25 cellular contexts compared by ENCODE assay signal in the genomic region with DNA sequence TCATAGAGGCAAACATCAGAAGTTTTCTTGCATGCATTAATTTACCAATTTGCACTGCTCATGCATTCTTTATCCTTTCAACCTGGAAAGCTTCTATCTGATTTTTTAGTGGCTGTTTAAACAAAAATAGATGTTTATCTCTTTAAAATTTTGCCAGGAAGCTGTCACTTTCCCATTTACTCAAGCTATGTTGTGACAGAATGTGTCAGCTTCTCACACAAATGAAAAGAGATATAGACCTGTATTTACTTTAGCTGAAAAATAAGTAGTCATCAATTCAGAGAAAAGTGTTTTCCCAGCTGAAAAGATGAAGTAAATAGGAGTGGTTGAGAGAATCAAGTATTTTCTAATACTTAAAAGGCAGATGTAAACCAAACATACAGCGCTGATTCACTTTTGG.
"Had no signal": no experiment of that assay in that cellular context is flagged by ENCODE, and none has a peak within 500 bp of the region (broad histone marks: within the 10 kb centered on the region; RNA-seq: fewer than 3 reads in every experiment).

No MANE protein-coding gene starts in this region.

- H3K36me3 ChIP-seq: Peyer's patch, SJSA1 had no signal

- ATAC-seq: K562, T-helper 17 cell had no signal

- H3K4me3 ChIP-seq: K562, PC-9, Peyer's patch, SJSA1, SK-N-MC had no signal

- H3K27me3 ChIP-seq: Peyer's patch, SJSA1 had no signal

- H3K4me1 ChIP-seq: Peyer's patch, SJSA1 had no signal

- H2AFZ ChIP-seq: PC-9 had no signal

- H3K4me2 ChIP-seq: KMS-11, PC-9 had no signal

- DNase-seq: Kasumi-1, MM.1S, NCI-H1092 treated with DMSO at 0.1 percent for 48 hours, NCI-H146, NCI-H1694 treated with DMSO at 0.1 percent for 48 hours, NCI-H1930, NCI-H2081, NCI-H2107, NCI-H2227 treated with DMSO at 0.1 percent for 48 hours, NCI-H510A treated with DMSO at 0.1 percent for 48 hours, NCI-H526, NCI-H82, OCI-M1, PC-9, Peyer's patch, Right ventricle myocardium superior, RPMI8226, SIG-M5, T-helper 1 cell, T-helper 17 cell had no signal

- H3K9ac ChIP-seq: KMS-11 had no signal

- H3K9me3 ChIP-seq: Peyer's patch, SJSA1 had no signal

- H3K27ac ChIP-seq: HL-60, KMS-11, PC-9, Peyer's patch, SJSA1, SK-N-MC had no signal
